Comparison of ENCODE assay signal across 18 cellular contexts in the genomic region with DNA sequence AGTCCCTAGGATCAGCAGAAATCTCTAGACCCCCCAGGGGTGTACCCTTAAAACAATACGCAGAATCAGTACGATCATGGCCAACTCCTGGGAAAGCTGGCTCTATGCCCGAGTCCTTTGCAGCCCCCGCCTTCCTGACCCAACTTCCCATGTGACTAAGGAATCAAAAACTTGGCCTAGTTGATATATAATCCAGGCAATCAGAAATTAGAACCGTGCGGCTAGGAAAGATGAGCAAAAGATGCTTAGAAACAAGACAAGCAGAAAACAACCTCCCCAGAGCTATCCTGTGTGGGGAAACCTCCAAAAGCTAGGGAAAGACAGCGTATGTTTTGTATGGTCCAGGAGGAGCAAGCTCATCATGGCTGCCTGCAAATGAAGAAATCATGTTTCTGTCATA.
"Had no signal": no experiment of that assay in that cellular context is flagged by ENCODE, and none has a peak within 500 bp of the region (broad histone marks: within the 10 kb centered on the region; RNA-seq: fewer than 3 reads in every experiment).

No MANE protein-coding gene starts in this region.

- H3K4me3 ChIP-seq: esophagus muscularis mucosa, gastroesophageal sphincter, psoas muscle, spleen, tibial artery, upper lobe of right lung, vagina had no signal

- H3K4me1 Mint-ChIP-seq: immature natural killer cell; naive thymus-derived CD4-positive, alpha-beta T cell; stimulated activated memory B cell treated with anti-CD40 and anti-IgM and Interleukin-4, amounts not matched to agents 10 μg/mL and 1 μg/mL and 100 μg/mL, for 72 hours had no signal

- H3K27me3 Mint-ChIP-seq: stimulated activated memory B cell treated with anti-CD40 and anti-IgM and Interleukin-4, amounts not matched to agents 10 μg/mL and 1 μg/mL and 100 μg/mL, for 72 hours; stimulated activated naive CD8-positive, alpha-beta T cell treated with anti-CD3 and anti-CD28 coated beads, Interleukin-15, Interleukin-2, amounts not matched to agents 100 ng/mL and 50 ng/mL, for 24 hours had no signal

- H3K4me1 ChIP-seq: spleen, tibial artery, upper lobe of right lung, vagina had no signal

- DNase-seq: effector memory CD4-positive, alpha-beta T cell; foreskin fibroblast; immature natural killer cell; naive thymus-derived CD4-positive, alpha-beta T cell; nephron progenitor cell; psoas muscle; spleen; stimulated activated CD4-positive, alpha-beta T cell treated with anti-CD3 and anti-CD28 coated beads, Interleukin-15, amount 100 ng/mL, for 24 hours; stimulated activated CD4-positive, alpha-beta T cell treated with anti-CD3 and anti-CD28 coated beads, Interleukin-1b, Interleukin-23, amount 100 ng/mL, for 48 hours; stimulated activated CD4-positive, alpha-beta T cell treated with anti-CD3 and anti-CD28 coated beads, Interleukin-4, amount 100 ng/mL, for 24 hours; tibial artery; upper lobe of right lung had no signal

- H3K36me3 ChIP-seq: esophagus muscularis mucosa, gastroesophageal sphincter, spleen, tibial artery, upper lobe of right lung, vagina had no signal

- H3K27ac ChIP-seq: esophagus muscularis mucosa, gastroesophageal sphincter, psoas muscle, spleen, tibial artery, upper lobe of right lung, vagina had no signal

- H3K27me3 ChIP-seq: esophagus muscularis mucosa, gastroesophageal sphincter, spleen, tibial artery, upper lobe of right lung, vagina had no signal

- H3K4me3 Mint-ChIP-seq: immature natural killer cell; naive thymus-derived CD4-positive, alpha-beta T cell; nephron progenitor cell; stimulated activated memory B cell treated with anti-CD40 and anti-IgM and Interleukin-4, amounts not matched to agents 10 μg/mL and 1 μg/mL and 100 μg/mL, for 72 hours; stimulated activated naive CD8-positive, alpha-beta T cell treated with anti-CD3 and anti-CD28 coated beads, Interleukin-15, Interleukin-2, amounts not matched to agents 100 ng/mL and 50 ng/mL, for 24 hours had no signal

- H3K36me3 Mint-ChIP-seq: naive thymus-derived CD4-positive, alpha-beta T cell; stimulated activated memory B cell treated with anti-CD40 and anti-IgM and Interleukin-4, amounts not matched to agents 10 μg/mL and 1 μg/mL and 100 μg/mL, for 72 hours had no signal

- ATAC-seq: gastroesophageal sphincter; naive thymus-derived CD4-positive, alpha-beta T cell; psoas muscle; sciatic nerve; stimulated activated memory B cell treated with anti-CD40 and anti-IgM and Interleukin-4, amounts not matched to agents 10 μg/mL and 1 μg/mL and 100 μg/mL, for 72 hours; upper lobe of right lung had no signal

- H3K9me3 ChIP-seq: gastroesophageal sphincter, psoas muscle, tibial artery, upper lobe of right lung, vagina had no signal

- H3K27ac Mint-ChIP-seq: immature natural killer cell; naive thymus-derived CD4-positive, alpha-beta T cell; nephron progenitor cell; stimulated activated memory B cell treated with anti-CD40 and anti-IgM and Interleukin-4, amounts not matched to agents 10 μg/mL and 1 μg/mL and 100 μg/mL, for 72 hours; stimulated activated naive CD8-positive, alpha-beta T cell treated with anti-CD3 and anti-CD28 coated beads, Interleukin-15, Interleukin-2, amounts not matched to agents 100 ng/mL and 50 ng/mL, for 24 hours had no signal
